1 cellular context compared by ENCODE assay signal in genomic region chr5:157343842-157344790, GRCh38.
TF ChIP-seq lines count a peak whose summit lies in the region.

No MANE protein-coding gene starts in this region.

TF ChIP-seq in WTC11, 78 proteins besides CTCF, POLR2A, EP300 and RAD21 (continued from another document):
- TF ChIP-seq ZNF532 (CRISPR knock-in tag; IDR thresholded peaks at IDR 0.05; ENCODE audit: borderline replicate concordance), result no peak
- TF ChIP-seq ZBTB21 (CRISPR knock-in tag; IDR thresholded peaks at IDR 0.05; ENCODE audit: borderline replicate concordance), result no peak
- no peak for TF ChIP-seq E2F4 (CRISPR knock-in tag; IDR thresholded peaks at IDR 0.05; ENCODE audit: borderline replicate concordance, low read depth)
- TF ChIP-seq OVOL2 (CRISPR knock-in tag; IDR thresholded peaks at IDR 0.05; ENCODE audit: borderline replicate concordance), result no peak
- TF ChIP-seq NFATC4 (CRISPR knock-in tag; IDR thresholded peaks at IDR 0.05), result no peak
- TF ChIP-seq STAT6 (CRISPR knock-in tag; conservative IDR thresholded peaks at IDR 0.05; ENCODE audit: low read depth), result no peak
- TF ChIP-seq TEAD1 (CRISPR knock-in tag; IDR thresholded peaks at IDR 0.05), result no peak
- TF ChIP-seq ZNF121 (CRISPR knock-in tag; IDR thresholded peaks at IDR 0.05), result no peak
- no peak for TF ChIP-seq HMGXB4 (CRISPR knock-in tag; IDR thresholded peaks at IDR 0.05)
